In genomic region chr1:202155478-202156021, GRCh38 we compare ENCODE assay signal across 10 cellular contexts. TPM values are rescaled to one million over a fixed set of nuclear protein-coding genes. Genes with fewer than 3 reads are reported as not detected.
DNase-seq lines count a peak whose midpoint lies in the region; ATAC-seq and TF ChIP-seq lines count a peak whose summit lies in the region.
"Had no signal": no experiment of that assay in that cellular context is flagged by ENCODE, and none has a peak within 500 bp of the region (broad histone marks: within the 10 kb centered on the region; RNA-seq: fewer than 3 reads in every experiment).

No MANE protein-coding gene starts in this region.

- CTCF ChIA-PET in activated CD8-positive, alpha-beta T cell treated with anti-CD3 and anti-CD28 coated beads, Interleukin-2, amount 10 ng/mL, durations not matched to agents 7 days and 5 days (lab: Charles Lee), result interaction anchor here (0.9 to 3.4 kb wide), 20 partner anchors 8 to 260 kb away, joined by 3 to 31 read pairs (median 10); partner anchors contain the start of genes ARL8A, LGR6 and UBE2T
- CTCF ChIA-PET in activated CD8-positive, alpha-beta T cell treated with anti-CD3 and anti-CD28 coated beads for 36 hours (lab: Charles Lee), result interaction anchor here (0.6 to 2.8 kb wide), 21 partner anchors 10 to 555 kb away, joined by 3 to 38 read pairs (median 5); partner anchors contain the start of genes ARL8A, LGR6 and UBE2T

- DNase-seq in activated CD8-positive, alpha-beta T cell treated with anti-CD3 and anti-CD28 coated beads, Interleukin-2, amount 10 ng/mL, durations not matched to agents 7 days and 5 days, result no peak
- no peak for DNase-seq in activated CD8-positive, alpha-beta T cell treated with anti-CD3 and anti-CD28 coated beads for 36 hours
- DNase-seq in RPMI7951 (ENCODE audit: low read depth) (peak; percentile 48), epithelial cell of esophagus (ENCODE audit: low read depth) (peak; percentile 36), Peyer's patch (no peak), tibial artery (no peak)
- DNase-seq in stimulated activated effector memory CD8-positive, alpha-beta T cell treated with anti-CD3 and anti-CD28 coated beads, Interleukin-12 subunit alpha, Interleukin-12 subunit beta, amount 100 ng/mL, for 72 hours (ENCODE audit: low spot score in 2 of 2), result no peak

- H3K36me3 Mint-ChIP-seq in activated CD8-positive, alpha-beta T cell treated with anti-CD3 and anti-CD28 coated beads, Interleukin-2, amount 10 ng/mL, durations not matched to agents 7 days and 5 days (ENCODE audit: low read depth), result peaks cover 81% of the 10 kb centered on the region
- peaks cover 86% of the 10 kb centered on the region for H3K36me3 Mint-ChIP-seq in activated CD8-positive, alpha-beta T cell treated with anti-CD3 and anti-CD28 coated beads for 36 hours (ENCODE audit: low read depth)
- peaks cover 100% of the 10 kb centered on the region for H3K36me3 Mint-ChIP-seq in stimulated activated effector memory CD8-positive, alpha-beta T cell treated with anti-CD3 and anti-CD28 coated beads, Interleukin-12 subunit alpha, Interleukin-12 subunit beta, amount 100 ng/mL, for 72 hours

- H3K27me3 ChIP-seq in Peyer's patch, result no peaks in the 10 kb centered on the region
- peaks cover 0 to 11% of the 10 kb centered on the region in 2 donors for H3K27me3 ChIP-seq in tibial artery
- H3K27me3 ChIP-seq: BLaER1 had no signal

- H3K27ac ChIP-seq in Peyer's patch (peak overlapping the region in 1 of 4 donors; percentile 25), tibial artery (no peak overlapping the region)

- H3K4me3 ChIP-seq in epithelial cell of esophagus (ENCODE audit: low read length) (no peak overlapping the region), Peyer's patch (no peak overlapping the region), tibial artery (no peak overlapping the region)
- H3K4me3 ChIP-seq: BLaER1 had no signal

- H3K36me3 ChIP-seq in Peyer's patch, result no peaks in the 10 kb centered on the region
- H3K36me3 ChIP-seq in tibial artery, result no peaks in the 10 kb centered on the region

- intact Hi-C loops in activated CD8-positive, alpha-beta T cell treated with anti-CD3 and anti-CD28 coated beads for 36 hours (cut with micrococcal nuclease), result no loop called here
- intact Hi-C loops in tibial artery (cut with DNase I; ENCODE audit: low total_unique reads), result no loop called here

- no peaks in the 10 kb centered on the region for H3K9me3 ChIP-seq in Peyer's patch
- no peaks in the 10 kb centered on the region for H3K9me3 ChIP-seq in tibial artery
- H3K9me3 ChIP-seq: BLaER1 had no signal

- peaks cover 56% of the 10 kb centered on the region for H3K4me1 Mint-ChIP-seq in activated CD8-positive, alpha-beta T cell treated with anti-CD3 and anti-CD28 coated beads, Interleukin-2, amount 10 ng/mL, durations not matched to agents 7 days and 5 days (ENCODE audit: low read depth)
- H3K4me1 Mint-ChIP-seq in activated CD8-positive, alpha-beta T cell treated with anti-CD3 and anti-CD28 coated beads for 36 hours (ENCODE audit: low read depth), result peaks cover 47% of the 10 kb centered on the region
- H3K4me1 Mint-ChIP-seq in stimulated activated effector memory CD8-positive, alpha-beta T cell treated with anti-CD3 and anti-CD28 coated beads, Interleukin-12 subunit alpha, Interleukin-12 subunit beta, amount 100 ng/mL, for 72 hours, result peaks cover 77% of the 10 kb centered on the region

- TF ChIP-seq CTCF in activated CD8-positive, alpha-beta T cell treated with anti-CD3 and anti-CD28 coated beads for 36 hours (IDR thresholded peaks at IDR 0.05), result no peak
- TF ChIP-seq CTCF in epithelial cell of esophagus (IDR thresholded peaks at IDR 0.05; ENCODE audit: insufficient read depth, low read depth, low read length, missing control alignments) (no peak), Peyer's patch (IDR thresholded peaks at IDR 0.05) (no peak), tibial artery (IDR thresholded peaks at IDR 0.05) (no peak)

- H3K9me3 Mint-ChIP-seq in activated CD8-positive, alpha-beta T cell treated with anti-CD3 and anti-CD28 coated beads, Interleukin-2, amount 10 ng/mL, durations not matched to agents 7 days and 5 days (ENCODE audit: insufficient read depth), result no peaks in the 10 kb centered on the region
- no peaks in the 10 kb centered on the region for H3K9me3 Mint-ChIP-seq in activated CD8-positive, alpha-beta T cell treated with anti-CD3 and anti-CD28 coated beads for 36 hours
- H3K9me3 Mint-ChIP-seq in stimulated activated effector memory CD8-positive, alpha-beta T cell treated with anti-CD3 and anti-CD28 coated beads, Interleukin-12 subunit alpha, Interleukin-12 subunit beta, amount 100 ng/mL, for 72 hours, result no peaks in the 10 kb centered on the region

- peak overlapping the region; percentile 26 for H3K27ac Mint-ChIP-seq in activated CD8-positive, alpha-beta T cell treated with anti-CD3 and anti-CD28 coated beads, Interleukin-2, amount 10 ng/mL, durations not matched to agents 7 days and 5 days
- no peak overlapping the region for H3K27ac Mint-ChIP-seq in activated CD8-positive, alpha-beta T cell treated with anti-CD3 and anti-CD28 coated beads for 36 hours
- H3K27ac Mint-ChIP-seq in stimulated activated effector memory CD8-positive, alpha-beta T cell treated with anti-CD3 and anti-CD28 coated beads, Interleukin-12 subunit alpha, Interleukin-12 subunit beta, amount 100 ng/mL, for 72 hours, result peak overlapping the region; percentile 94

- no peak for TF ChIP-seq POLR2A in Peyer's patch (IDR thresholded peaks at IDR 0.05)

- ATAC-seq in activated CD8-positive, alpha-beta T cell treated with anti-CD3 and anti-CD28 coated beads, Interleukin-2, amount 10 ng/mL, durations not matched to agents 7 days and 5 days, result no peak
- no peak for ATAC-seq in activated CD8-positive, alpha-beta T cell treated with anti-CD3 and anti-CD28 coated beads for 36 hours
- no peak for ATAC-seq in stimulated activated effector memory CD8-positive, alpha-beta T cell treated with anti-CD3 and anti-CD28 coated beads, Interleukin-12 subunit alpha, Interleukin-12 subunit beta, amount 100 ng/mL, for 72 hours
- no peak for ATAC-seq in HG03108 (IDR thresholded peaks at IDR 0.05; ENCODE audit: unreplicated experiment)

- H3K4me3 Mint-ChIP-seq in activated CD8-positive, alpha-beta T cell treated with anti-CD3 and anti-CD28 coated beads, Interleukin-2, amount 10 ng/mL, durations not matched to agents 7 days and 5 days, result no peak overlapping the region
- no peak overlapping the region for H3K4me3 Mint-ChIP-seq in activated CD8-positive, alpha-beta T cell treated with anti-CD3 and anti-CD28 coated beads for 36 hours
- H3K4me3 Mint-ChIP-seq in stimulated activated effector memory CD8-positive, alpha-beta T cell treated with anti-CD3 and anti-CD28 coated beads, Interleukin-12 subunit alpha, Interleukin-12 subunit beta, amount 100 ng/mL, for 72 hours, result peak overlapping the region; percentile 100

- H3K4me1 ChIP-seq in Peyer's patch, result peaks cover 0 to 10% (median 3%) of the 10 kb centered on the region in 4 donors
- peaks cover 0 to 11% (median 2%) of the 10 kb centered on the region in 4 donors for H3K4me1 ChIP-seq in tibial artery

- POLR2A ChIA-PET in activated CD8-positive, alpha-beta T cell treated with anti-CD3 and anti-CD28 coated beads, Interleukin-2, amount 10 ng/mL, durations not matched to agents 7 days and 5 days (lab: Charles Lee), result interaction anchor here (2.0 to 11.3 kb wide), 3 partner anchors 9 to 186 kb away, joined by 5 to 103 read pairs (median 9); partner anchors contain the start of genes ARL8A and UBE2T
- POLR2A ChIA-PET in activated CD8-positive, alpha-beta T cell treated with anti-CD3 and anti-CD28 coated beads for 36 hours (lab: Charles Lee), result interaction anchor here (1.2 to 13.6 kb wide), 3 partner anchors 10 to 20 kb away, joined by 3 to 124 read pairs (median 3); partner anchors contain the start of gene ARL8A

- H3K27me3 Mint-ChIP-seq in activated CD8-positive, alpha-beta T cell treated with anti-CD3 and anti-CD28 coated beads, Interleukin-2, amount 10 ng/mL, durations not matched to agents 7 days and 5 days (ENCODE audit: low read depth), result no peaks in the 10 kb centered on the region
- no peaks in the 10 kb centered on the region for H3K27me3 Mint-ChIP-seq in activated CD8-positive, alpha-beta T cell treated with anti-CD3 and anti-CD28 coated beads for 36 hours

RNA-seq across cellular contexts. Expression of gene PTPN7, which starts 4.9 kb away (rescaled TPM):
- total RNA-seq in activated CD8-positive, alpha-beta T cell treated with anti-CD3 and anti-CD28 coated beads, Interleukin-2, amount 10 ng/mL, durations not matched to agents 7 days and 5 days, result 100 to 1,000 TPM; 242 to 255 TPM
- total RNA-seq in activated CD8-positive, alpha-beta T cell treated with anti-CD3 and anti-CD28 coated beads for 36 hours, result 100 to 1,000 TPM; 195 to 200 TPM
- total RNA-seq in RPMI7951 (2014; rRNA removed; shearing (Covaris generic)), result not detected in 2 replicates
- 10 to 100 TPM in 2 of 4 donors, 1 to 10 TPM in 2; 4.7 to 48.7 (median 7.6) TPM for total RNA-seq in Peyer's patch
- total RNA-seq: chondrocyte had no signal

RNA-seq across cellular contexts. Expression of gene ARL8A, which starts 11.0 kb away (rescaled TPM):
- 10 to 100 TPM; 39.7 to 42.0 TPM for total RNA-seq in activated CD8-positive, alpha-beta T cell treated with anti-CD3 and anti-CD28 coated beads, Interleukin-2, amount 10 ng/mL, durations not matched to agents 7 days and 5 days
- 10 to 100 TPM; 25.8 to 33.7 TPM for total RNA-seq in activated CD8-positive, alpha-beta T cell treated with anti-CD3 and anti-CD28 coated beads for 36 hours
- 15.7 and 18.9 TPM in 2 replicates for total RNA-seq in RPMI7951 (2014; rRNA removed; shearing (Covaris generic))
- total RNA-seq in Peyer's patch, result 10 to 100 TPM; 25.7 to 37.1 (median 36.0) TPM

RNA-seq across cellular contexts. Expression of gene GPR37L1, which starts 32.8 kb away (rescaled TPM):
- not detected for total RNA-seq in activated CD8-positive, alpha-beta T cell treated with anti-CD3 and anti-CD28 coated beads, Interleukin-2, amount 10 ng/mL, durations not matched to agents 7 days and 5 days
- not detected for total RNA-seq in activated CD8-positive, alpha-beta T cell treated with anti-CD3 and anti-CD28 coated beads for 36 hours
- total RNA-seq in RPMI7951 (2014; rRNA removed; shearing (Covaris generic)), result not detected in 2 replicates
- total RNA-seq in Peyer's patch, result under 1 TPM in 3 of 4 donors, not detected in 1; 0.18 to 0.95 (median 0.27) TPM
- total RNA-seq: chondrocyte had no signal

RNA-seq across cellular contexts. Expression of gene LGR6, which starts 38.0 kb away (rescaled TPM):
- total RNA-seq in activated CD8-positive, alpha-beta T cell treated with anti-CD3 and anti-CD28 coated beads, Interleukin-2, amount 10 ng/mL, durations not matched to agents 7 days and 5 days, result under 1 TPM in 1 of 2 experiments, not detected in 1; 0.08 TPM
- total RNA-seq in activated CD8-positive, alpha-beta T cell treated with anti-CD3 and anti-CD28 coated beads for 36 hours, result under 1 TPM; 0.34 TPM
- 30.3 and 33.4 TPM in 2 replicates for total RNA-seq in RPMI7951 (2014; rRNA removed; shearing (Covaris generic))
- total RNA-seq in Peyer's patch, result 1 to 10 TPM in 3 of 4 donors, under 1 TPM in 1; 0.53 to 3.3 (median 2.3) TPM

Comparison
In these comparisons a context has a peak if more than half of its experiments do, and no peak if none do; other contexts are left out.
1. DNase-seq: peak in RPMI7951 (single experiment) and epithelial cell of esophagus (single experiment); none in activated CD8-positive, alpha-beta T cell treated with anti-CD3 and anti-CD28 coated beads, Interleukin-2, amount 10 ng/mL, durations not matched to agents 7 days and 5 days (single experiment), activated CD8-positive, alpha-beta T cell treated with anti-CD3 and anti-CD28 coated beads for 36 hours (single experiment), stimulated activated effector memory CD8-positive, alpha-beta T cell treated with anti-CD3 and anti-CD28 coated beads, Interleukin-12 subunit alpha, Interleukin-12 subunit beta, amount 100 ng/mL, for 72 hours (0 of 2), Peyer's patch (0 of 3) and tibial artery (0 of 2).